ENCODE assay signal across 25 cellular contexts in the genomic region with DNA sequence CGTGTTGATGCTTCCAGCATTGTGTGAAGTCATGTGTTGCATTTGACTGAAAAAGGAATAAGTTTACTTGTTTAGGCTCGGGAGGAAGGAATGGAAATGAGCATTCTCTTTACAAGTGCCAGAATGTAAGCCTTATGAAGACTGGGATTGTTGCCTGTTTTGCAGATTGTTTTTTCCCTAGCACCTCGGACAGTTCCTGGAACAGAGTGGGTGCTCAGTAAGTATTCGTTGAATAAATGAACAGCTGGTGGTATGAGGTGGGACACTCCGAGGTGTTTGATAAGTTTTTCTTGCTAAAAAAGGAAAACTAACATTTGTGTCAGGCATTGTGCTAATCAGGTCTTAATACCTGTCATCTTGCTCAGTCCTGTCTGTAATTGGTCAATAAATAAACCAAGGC.
DNase-seq lines count a peak whose midpoint lies in the region; ATAC-seq, FAIRE-seq and TF ChIP-seq lines count a peak whose summit lies in the region.
"Had no signal": no experiment of that assay in that cellular context is flagged by ENCODE, and none has a peak within 500 bp of the region (broad histone marks: within the 10 kb centered on the region; RNA-seq: fewer than 3 reads in every experiment).

No MANE protein-coding gene starts in this region.

- no peaks in the 10 kb centered on the region for H3K27me3 ChIP-seq in GM12878 (replicated peaks in 1 of 2; ENCODE audit: control insufficient read depth in 2 of 2, insufficient read depth in 2 of 2, low read length in 1 of 2)
- no peaks in the 10 kb centered on the region for H3K27me3 ChIP-seq in liver (ENCODE audit: control insufficient read depth in 4 of 4, insufficient read depth in 4 of 4, low read length in 3 of 4)
- H3K27me3 ChIP-seq in Karpas-422 (ENCODE audit: low read length): no peaks in the 10 kb centered on the region
- H3K27me3 ChIP-seq: BE2C had no signal

- in situ Hi-C loops in GM12878 (cut with MboI): no loop called here

- RAD21 ChIA-PET in GM12878 (lab: Charles Lee; ENCODE audit: unreplicated experiment): no interaction called here

- SMC1A ChIA-PET in GM12878 (lab: Charles Lee; ENCODE audit: uncharacterized antibody, unreplicated experiment): interaction anchor here (1.4 kb wide), 1 partner anchor 20 kb away, joined by 4 read pairs; no protein-coding TSS in a partner anchor

- TF ChIP-seq RAD21 in Ishikawa (IDR thresholded peaks at IDR 0.05; ENCODE audit: low read depth) (no peak), GM12878 (IDR thresholded peaks at IDR 0.05; ENCODE audit: insufficient read depth, low read depth, low read length) (no peak), liver (IDR thresholded peaks at IDR 0.05) (no peak)

- H3K4me3 ChIP-seq in GM12878: no peak overlapping the region
- H3K4me3 ChIP-seq in liver (ENCODE audit: low read depth in 1 of 3, low read length in 3 of 3): no peak overlapping the region
- no peak overlapping the region for H3K4me3 ChIP-seq in Karpas-422 (ENCODE audit: low read length)

- H3K4me2 ChIP-seq in GM12878 (ENCODE audit: control insufficient read depth, insufficient read depth) (no peak overlapping the region), Karpas-422 (ENCODE audit: low read depth, low read length, poor library complexity, severe bottlenecking) (no peak overlapping the region)
- H3K4me2 ChIP-seq: SK-N-SH had no signal

- TF ChIP-seq EP300 in Ishikawa (IDR thresholded peaks at IDR 0.05; ENCODE audit: borderline replicate concordance): no peak
- TF ChIP-seq EP300 in GM12878 (IDR thresholded peaks at IDR 0.05; ENCODE audit: borderline replicate concordance in 1 of 2, control insufficient read depth in 1 of 2, low read depth in 2 of 2, low read length in 2 of 2): no peak

- H4K20me1 ChIP-seq in GM12878 (ENCODE audit: control insufficient read depth, insufficient read depth) (no peaks in the 10 kb centered on the region), Karpas-422 (ENCODE audit: insufficient read depth, low read depth, low read length) (no peaks in the 10 kb centered on the region)

- TF ChIP-seq CTCF in GM12878 (IDR thresholded peaks at IDR 0.05 in 2 of 3, conservative IDR thresholded peaks at IDR 0.05 in 1 of 3; ENCODE audit: control insufficient read depth in 2 of 3, extremely low read depth in 1 of 3, insufficient read depth in 1 of 3, low read depth in 3 of 3, low read length in 3 of 3) (no peak), liver (IDR thresholded peaks at IDR 0.05; ENCODE audit: low read depth, low read length, missing input control) (no peak)

- ATAC-seq in GM12878: no peak
- no peak for ATAC-seq in GM21576 (IDR thresholded peaks at IDR 0.05; ENCODE audit: unreplicated experiment)
- ATAC-seq in HG03520 (IDR thresholded peaks at IDR 0.05; ENCODE audit: unreplicated experiment): no peak

- BruUV-seq in GM12878 (replicated peaks; lab: Mats Ljungman, UMichigan): no TSS peak

- 7% methylated on average over 5 of the region's 5 CpGs for WGBS in GM12878 (ENCODE audit: insufficient coverage, insufficient replicate concordance, low lambda C conversion rate, missing lambda C conversion rate)
- WGBS in liver: 45% methylated on average over 5 of the region's 5 CpGs

- no peak for FAIRE-seq in GM12878 (lab: Jason Lieb, UNC)
- FAIRE-seq: GM18507, H1 had no signal

- H3K36me3 ChIP-seq in GM12878 (ENCODE audit: control insufficient read depth in 2 of 2, insufficient read depth in 2 of 2, low read length in 1 of 2) (no peaks in the 10 kb centered on the region), liver (ENCODE audit: control insufficient read depth in 4 of 4, insufficient read depth in 3 of 4, low read depth in 1 of 4, low read length in 3 of 4) (no peaks in the 10 kb centered on the region), Karpas-422 (ENCODE audit: insufficient read depth, low read length) (no peaks in the 10 kb centered on the region)
- H3K36me3 ChIP-seq: BE2C had no signal

- no peaks in the 10 kb centered on the region for H3K9me3 ChIP-seq in GM12878 (replicated peaks; ENCODE audit: control insufficient read depth, insufficient read depth, low read length)
- H3K9me3 ChIP-seq in liver (ENCODE audit: control insufficient read depth in 4 of 4, low read length in 3 of 4): no peaks in the 10 kb centered on the region
- H3K9me3 ChIP-seq in Karpas-422 (ENCODE audit: low read length): no peaks in the 10 kb centered on the region
- H3K9me3 ChIP-seq: BE2C, SK-N-SH had no signal

- TF ChIP-seq POLR2A in GM12878 (IDR thresholded peaks at IDR 0.05; ENCODE audit: low read depth, low read length): no peak

- no peaks in the 10 kb centered on the region for H3K9me2 ChIP-seq in Karpas-422 (replicated peaks; ENCODE audit: insufficient read depth, low read length)
- H3K9me2 ChIP-seq: SK-N-SH had no signal

- CTCF ChIA-PET in GM12878 (lab: Yijun Ruan, JAX): no interaction called here

- no peak overlapping the region for H3K27ac ChIP-seq in GM12878 (ENCODE audit: control insufficient read depth, insufficient read depth)
- no peak overlapping the region for H3K27ac ChIP-seq in liver (ENCODE audit: low read depth in 1 of 2, low read length in 2 of 2)
- no peak overlapping the region for H3K27ac ChIP-seq in Karpas-422 (ENCODE audit: low read length)
- H3K27ac ChIP-seq: HL-60 had no signal

- H2AFZ ChIP-seq in GM12878 (ENCODE audit: control insufficient read depth, low read depth, low read length) (no peak overlapping the region), Karpas-422 (ENCODE audit: low read length) (no peak overlapping the region)

- H3K9ac ChIP-seq in GM12878 (ENCODE audit: control insufficient read depth, insufficient read depth, low read length) (no peak overlapping the region), liver (ENCODE audit: low read depth in 1 of 2, low read length in 2 of 2) (no peak overlapping the region), Karpas-422 (ENCODE audit: low read length) (no peak overlapping the region)
- H3K9ac ChIP-seq: SK-N-SH had no signal

- no peaks in the 10 kb centered on the region for H3K79me2 ChIP-seq in GM12878 (ENCODE audit: control insufficient read depth, insufficient read depth, low read length)
- H3K79me2 ChIP-seq in Karpas-422 (ENCODE audit: low read length): no peaks in the 10 kb centered on the region

- intact Hi-C loops in GM12878 (cut with micrococcal nuclease; ENCODE audit: unreplicated experiment): no loop called here

- H3K4me1 ChIP-seq in GM12878 (ENCODE audit: control insufficient read depth, insufficient read depth, low read length): no peaks in the 10 kb centered on the region
- no peaks in the 10 kb centered on the region for H3K4me1 ChIP-seq in liver (ENCODE audit: control insufficient read depth in 4 of 4, insufficient read depth in 4 of 4, low read length in 3 of 4)
- no peaks in the 10 kb centered on the region for H3K4me1 ChIP-seq in Karpas-422 (ENCODE audit: low read length)
- H3K4me1 ChIP-seq: BE2C had no signal

- no peak for DNase-seq in GM12878 (ENCODE audit: low read depth, low spot score)
- DNase-seq in Karpas-422: no peak
- DNase-seq in stimulated activated CD4-positive, alpha-beta T cell treated with anti-CD3 and anti-CD28 coated beads, Interleukin-15, amount 100 ng/mL, for 24 hours: no peak
- DNase-seq: ACHN; BE2C; Calu3; CD8-positive, alpha-beta memory T cell; HCEC 1CT; Kasumi-1; NCI-H1092 treated with DMSO at 0.1 percent for 48 hours; NCI-H1436 treated with DMSO at 0.1 percent for 48 hours; NCI-H187 treated with DMSO at 0.1 percent for 48 hours; NCI-H2171 treated with DMSO at 0.1 percent for 48 hours; NCI-H345; NCI-H510A treated with DMSO at 0.1 percent for 48 hours; NCI-H748 treated with DMSO at 0.1 percent for 48 hours; SK-N-SH; SW 1271 had no signal

- POLR2A ChIA-PET in GM12878 (lab: Charles Lee): no interaction called here

TF ChIP-seq in liver, 16 proteins besides CTCF, POLR2A, EP300 and RAD21:
- TF ChIP-seq GABPA (IDR thresholded peaks at IDR 0.05 in 1 of 2, conservative IDR thresholded peaks at IDR 0.05 in 1 of 2) (no peak), YY1 (IDR thresholded peaks at IDR 0.05) (no peak), HNF4G (IDR thresholded peaks at IDR 0.05) (no peak)
- TF ChIP-seq, protein P1, sequence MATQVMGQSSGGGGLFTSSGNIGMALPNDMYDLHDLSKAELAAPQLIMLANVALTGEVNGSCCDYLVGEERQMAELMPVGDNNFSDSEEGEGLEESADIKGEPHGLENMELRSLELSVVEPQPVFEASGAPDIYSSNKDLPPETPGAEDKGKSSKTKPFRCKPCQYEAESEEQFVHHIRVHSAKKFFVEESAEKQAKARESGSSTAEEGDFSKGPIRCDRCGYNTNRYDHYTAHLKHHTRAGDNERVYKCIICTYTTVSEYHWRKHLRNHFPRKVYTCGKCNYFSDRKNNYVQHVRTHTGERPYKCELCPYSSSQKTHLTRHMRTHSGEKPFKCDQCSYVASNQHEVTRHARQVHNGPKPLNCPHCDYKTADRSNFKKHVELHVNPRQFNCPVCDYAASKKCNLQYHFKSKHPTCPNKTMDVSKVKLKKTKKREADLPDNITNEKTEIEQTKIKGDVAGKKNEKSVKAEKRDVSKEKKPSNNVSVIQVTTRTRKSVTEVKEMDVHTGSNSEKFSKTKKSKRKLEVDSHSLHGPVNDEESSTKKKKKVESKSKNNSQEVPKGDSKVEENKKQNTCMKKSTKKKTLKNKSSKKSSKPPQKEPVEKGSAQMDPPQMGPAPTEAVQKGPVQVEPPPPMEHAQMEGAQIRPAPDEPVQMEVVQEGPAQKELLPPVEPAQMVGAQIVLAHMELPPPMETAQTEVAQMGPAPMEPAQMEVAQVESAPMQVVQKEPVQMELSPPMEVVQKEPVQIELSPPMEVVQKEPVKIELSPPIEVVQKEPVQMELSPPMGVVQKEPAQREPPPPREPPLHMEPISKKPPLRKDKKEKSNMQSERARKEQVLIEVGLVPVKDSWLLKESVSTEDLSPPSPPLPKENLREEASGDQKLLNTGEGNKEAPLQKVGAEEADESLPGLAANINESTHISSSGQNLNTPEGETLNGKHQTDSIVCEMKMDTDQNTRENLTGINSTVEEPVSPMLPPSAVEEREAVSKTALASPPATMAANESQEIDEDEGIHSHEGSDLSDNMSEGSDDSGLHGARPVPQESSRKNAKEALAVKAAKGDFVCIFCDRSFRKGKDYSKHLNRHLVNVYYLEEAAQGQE (IDR thresholded peaks at IDR 0.05): peak; percentile 29
